ENCODE assay signal across 37 cellular contexts in genomic region chr11:108793138-108793537, GRCh38.
"Had no signal": no experiment of that assay in that cellular context is flagged by ENCODE, and none has a peak within 500 bp of the region (broad histone marks: within the 10 kb centered on the region; RNA-seq: fewer than 3 reads in every experiment).

No MANE protein-coding gene starts in this region.

- H3K36me3 ChIP-seq: adrenal gland, breast epithelium, Peyer's patch, SJSA1 had no signal

- H3K9me3 ChIP-seq: adrenal gland, body of pancreas, breast epithelium, Peyer's patch, SJSA1 had no signal

- H3K27ac ChIP-seq: adrenal gland, body of pancreas, breast epithelium, KMS-11, Peyer's patch, SJSA1, VCaP had no signal

- ATAC-seq: activated naive CD4-positive, alpha-beta T cell treated with anti-CD3 and anti-CD28 coated beads, Interleukin-2, amount 50 U/mL, for 72 hours; activated T-cell treated with anti-CD3 and anti-CD28 coated beads, Interleukin-2, amount 50 U/mL, for 4 hours; body of pancreas; PC-3 had no signal

- H3K4me1 ChIP-seq: adrenal gland, breast epithelium, Peyer's patch, SJSA1 had no signal

- DNase-seq: activated B cell treated with CpG ODN at 0.5 μM for 24 hours; activated CD4-positive, alpha-beta memory T cell treated with anti-CD3 and anti-CD28 coated beads for 36 hours; activated CD4-positive, alpha-beta T cell treated with anti-CD3 and anti-CD28 coated beads for 4 hours; activated CD4-positive, alpha-beta T cell treated with anti-CD3 and anti-CD28 coated beads, Interleukin-2, amount 50 U/mL, for 1 hour; activated CD4-positive, CD25-positive, alpha-beta regulatory T cell treated with anti-CD3 and anti-CD28 coated beads, Interleukin-2, amount 50 U/mL, for 72 hours; activated CD8-positive, alpha-beta memory T cell treated with anti-CD3 and anti-CD28 coated beads, Interleukin-2, amount 50 U/mL, for 4 hours; activated gamma-delta T cell treated with Interleukin-2 at 50 U/mL for 16 hours; activated naive CD4-positive, alpha-beta T cell treated with anti-CD3 and anti-CD28 coated beads for 36 hours; activated T-cell treated with anti-CD3 and anti-CD28 coated beads for 4 hours; activated T-cell treated with anti-CD3 and anti-CD28 coated beads, Interleukin-2, amount 50 U/mL, for 4 hours; adrenal gland; body of pancreas; caudate nucleus; cerebellar nuclear complex; cortex of kidney; MM.1S; MV-4-11; NCI-H1694; NCI-H2029; NCI-H2107; NCI-H226; NCI-H446 treated with DMSO at 0.1 percent for 48 hours; NCI-H524; NCI-H774; PC-3; Peyer's patch; RPMI8226; SHP77 treated with DMSO at 0.1 percent for 48 hours; SW 1271; T-helper 1 cell; T-helper 2 cell; T-helper 9 cell had no signal

- H3K4me2 ChIP-seq: KMS-11 had no signal

- H3K9ac ChIP-seq: KMS-11 had no signal

- H3K27me3 ChIP-seq: adrenal gland, body of pancreas, breast epithelium, Peyer's patch, SJSA1 had no signal

- H3K4me3 ChIP-seq: adrenal gland, body of pancreas, breast epithelium, Peyer's patch, SJSA1 had no signal
